ENCODE assay signal across 21 cellular contexts in the genomic region with DNA sequence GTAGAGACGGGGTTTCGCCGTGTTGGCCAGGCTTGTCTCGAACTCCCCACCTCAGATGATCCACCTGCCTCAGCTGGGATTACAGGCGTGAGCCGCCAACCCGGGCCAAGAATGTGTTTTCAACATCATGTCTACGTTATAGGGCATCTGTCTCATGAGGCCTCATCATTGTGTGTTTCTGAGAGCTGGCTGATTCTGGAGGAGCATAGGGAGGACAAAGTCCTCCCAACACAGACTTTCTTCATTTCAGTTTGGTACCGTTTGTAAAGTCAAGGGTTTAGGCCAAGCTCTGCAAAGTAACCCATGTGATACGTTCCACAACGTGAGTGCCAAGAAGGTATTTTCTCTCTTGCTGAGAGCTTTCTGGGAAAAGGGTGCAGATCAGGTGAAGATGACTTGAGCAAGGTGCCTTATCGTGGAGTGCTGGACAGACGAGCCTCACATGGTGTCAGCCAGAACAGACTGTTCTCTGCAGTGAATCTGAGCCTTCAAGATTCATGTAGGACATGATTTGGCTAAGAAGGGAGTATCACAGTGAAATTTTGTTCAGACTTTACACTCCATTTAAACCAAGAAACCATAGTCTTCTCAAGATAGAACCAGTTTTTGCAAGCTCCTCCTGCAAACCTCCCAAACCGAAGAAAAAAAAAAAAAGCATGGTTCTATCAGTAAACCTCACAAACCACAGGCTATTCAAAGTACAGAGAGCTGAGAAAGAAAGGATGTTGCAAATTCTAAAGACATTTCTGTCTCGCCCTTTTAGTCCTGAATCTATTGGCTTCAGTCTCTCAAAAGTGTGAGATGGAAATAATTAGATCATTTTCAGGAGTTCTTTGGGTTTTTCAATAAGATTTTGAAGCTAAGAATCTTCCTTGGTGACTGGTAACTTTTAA.
DNase-seq lines count a peak whose midpoint lies in the region; ATAC-seq, FAIRE-seq and TF ChIP-seq lines count a peak whose summit lies in the region.
"Had no signal": no experiment of that assay in that cellular context is flagged by ENCODE, and none has a peak within 500 bp of the region (broad histone marks: within the 10 kb centered on the region; RNA-seq: fewer than 3 reads in every experiment).

No MANE protein-coding gene starts in this region.

- DNase-seq in EH (ENCODE audit: low read depth) (peak; percentile 36), adipocyte (ENCODE audit: low read depth) (peak; percentile 29), immature natural killer cell (peak; percentile 17 to 44 (median 42)), brain microvascular endothelial cell (no peak), NCI-H1105 treated with DMSO at 0.1 percent for 48 hours (lab: John Stamatoyannopoulos, UW) (no peak), GM12892 (ENCODE audit: insufficient read length) (no peak)
- DNase-seq: activated CD8-positive, alpha-beta T cell treated with anti-CD3 and anti-CD28 coated beads, Interleukin-2, amount 10 ng/mL, durations not matched to agents 7 days and 5 days; activated effector memory CD4-positive, alpha-beta T cell treated with anti-CD3 and anti-CD28 coated beads, Interleukin-2, amount 50 U/mL, for 16 hours; C1 segment of cervical spinal cord; central memory CD4-positive, alpha-beta T cell; DMS79; GOT3; NCI-H187; stimulated activated naive B cell treated with anti-CD40 and anti-IgM and Interleukin-4, amounts not matched to agents 10 μg/mL and 1 μg/mL and 100 μg/mL, for 72 hours; uterus had no signal

- peaks cover 34 to 44% of the 10 kb centered on the region in 2 donors for H3K4me1 Mint-ChIP-seq in immature natural killer cell

- peak overlapping the region in 3 of 6 donors; percentile 3 to 55 (median 18) for H3K27ac Mint-ChIP-seq in immature natural killer cell
- H3K27ac Mint-ChIP-seq: activated CD8-positive, alpha-beta T cell treated with anti-CD3 and anti-CD28 coated beads, Interleukin-2, amount 10 ng/mL, durations not matched to agents 7 days and 5 days; stimulated activated naive B cell treated with anti-CD40 and anti-IgM and Interleukin-4, amounts not matched to agents 10 μg/mL and 1 μg/mL and 100 μg/mL, for 72 hours had no signal

- peaks cover 13 to 20% (median 15%) of the 10 kb centered on the region in 3 donors for H3K27me3 Mint-ChIP-seq in immature natural killer cell (ENCODE audit: low read depth in 3 of 3)

- no peaks in the 10 kb centered on the region for H3K9me3 Mint-ChIP-seq in immature natural killer cell
- H3K9me3 Mint-ChIP-seq: mesothelial cell of epicardium; stimulated activated naive B cell treated with anti-CD40 and anti-IgM and Interleukin-4, amounts not matched to agents 10 μg/mL and 1 μg/mL and 100 μg/mL, for 72 hours had no signal

- FAIRE-seq in GM12892 (lab: Jason Lieb, UNC) = no peak
- FAIRE-seq: TTC549 had no signal

- H3K4me1 ChIP-seq in adipocyte (ENCODE audit: control insufficient read depth, insufficient read depth, low read length) = peaks cover 24% of the 10 kb centered on the region

- H3K36me3 Mint-ChIP-seq in immature natural killer cell = peaks cover 0 to 7% (median 0%) of the 10 kb centered on the region in 3 donors

- H3K27me3 ChIP-seq in adipocyte (replicated peaks; ENCODE audit: control insufficient read depth, insufficient read depth, low read length) = no peaks in the 10 kb centered on the region
- no peaks in the 10 kb centered on the region for H3K27me3 ChIP-seq in brain microvascular endothelial cell (replicated peaks)
- H3K27me3 ChIP-seq: uterus had no signal

- in situ Hi-C loops in brain microvascular endothelial cell (cut with HindIII; ENCODE audit: low pct_ligation_motif_present, low sequenced_read_pairs) = no loop called here

- peak overlapping the region; percentile 48 to 73 (median 60) for H3K4me3 Mint-ChIP-seq in immature natural killer cell
- H3K4me3 Mint-ChIP-seq: activated CD8-positive, alpha-beta T cell treated with anti-CD3 and anti-CD28 coated beads, Interleukin-2, amount 10 ng/mL, durations not matched to agents 7 days and 5 days; mesothelial cell of epicardium; stimulated activated naive B cell treated with anti-CD40 and anti-IgM and Interleukin-4, amounts not matched to agents 10 μg/mL and 1 μg/mL and 100 μg/mL, for 72 hours had no signal

- H3K4me3 ChIP-seq in adipocyte (ENCODE audit: low read length) (no peak overlapping the region), brain microvascular endothelial cell (ENCODE audit: low read depth, low read length) (no peak overlapping the region)
- H3K4me3 ChIP-seq: SK-N-MC, skin epidermis, uterus had no signal

- H3K27ac ChIP-seq in brain microvascular endothelial cell = no peak overlapping the region
- H3K27ac ChIP-seq: SK-N-MC had no signal

- ATAC-seq in HG02678 (IDR thresholded peaks at IDR 0.05; ENCODE audit: unreplicated experiment) (peak; percentile 66), HG02970 (IDR thresholded peaks at IDR 0.05; ENCODE audit: low FRiP score, unreplicated experiment) (no peak)
- ATAC-seq: activated CD8-positive, alpha-beta T cell treated with anti-CD3 and anti-CD28 coated beads, Interleukin-2, amount 10 ng/mL, durations not matched to agents 7 days and 5 days had no signal

- H3K9me3 ChIP-seq in adipocyte (ENCODE audit: control insufficient read depth, low read length) = no peaks in the 10 kb centered on the region
- H3K9me3 ChIP-seq: uterus had no signal

- no peak for TF ChIP-seq CTCF in brain microvascular endothelial cell (IDR thresholded peaks at IDR 0.05; ENCODE audit: low read depth, low read length, missing control alignments)

- peaks cover 96% of the 10 kb centered on the region for H3K36me3 ChIP-seq in adipocyte (ENCODE audit: control insufficient read depth, insufficient read depth, low read length, severe bottlenecking)
- H3K36me3 ChIP-seq in brain microvascular endothelial cell (replicated peaks) = peaks cover 20% of the 10 kb centered on the region
- H3K36me3 ChIP-seq: uterus had no signal

- TF ChIP-seq POLR2A in GM12892 (IDR thresholded peaks at IDR 0.05; ENCODE audit: low read depth, low read length) = no peak

- H3K9ac ChIP-seq in adipocyte (ENCODE audit: low read length) = no peak overlapping the region

Comparison
In these comparisons a context has a peak if more than half of its experiments do, and no peak if none do; other contexts are left out.
1. DNase-seq: peak in EH (single experiment), adipocyte (single experiment) and immature natural killer cell (3 of 3); none in brain microvascular endothelial cell (single experiment), NCI-H1105 treated with DMSO at 0.1 percent for 48 hours (single experiment) and GM12892 (single experiment).